In genomic region chr6:83511901-83512681, GRCh38 we compare ENCODE assay signal across 9 cellular contexts. TPM values are rescaled to one million over a fixed set of nuclear protein-coding genes. Genes with fewer than 3 reads are reported as not detected.
A peak's percentile ranks its signal among the peaks of the same experiment; 100 is the strongest.
DNase-seq lines count a peak whose midpoint lies in the region; ATAC-seq and TF ChIP-seq lines count a peak whose summit lies in the region.
"Had no signal": no experiment of that assay in that cellular context is flagged by ENCODE, and none has a peak within 500 bp of the region (broad histone marks: within the 10 kb centered on the region; RNA-seq: fewer than 3 reads in every experiment).

PRSS35 (plus strand) TSS chr6:83512534; CDS start chr6:83523442, 10,908 bp downstream.

- H3K36me3 ChIP-seq in CD8-positive, alpha-beta T cell (ENCODE audit: insufficient read depth, low read length) = no peaks in the 10 kb centered on the region
- no peaks in the 10 kb centered on the region for H3K36me3 ChIP-seq in neuron (ENCODE audit: insufficient read depth, low read length)

- H2AFZ ChIP-seq in neuron (ENCODE audit: low read depth, low read length) = peak within 1 kb of the TSS; percentile 52

- H3K4me1 Mint-ChIP-seq in CD8-positive, alpha-beta T cell (ENCODE audit: low read depth) = peaks cover 11% of the 10 kb centered on the region

- ATAC-seq in CD8-positive, alpha-beta T cell = peak; percentile 34
- ATAC-seq in GM19397 (IDR thresholded peaks at IDR 0.05; ENCODE audit: unreplicated experiment) (peak; percentile 55), HG03135 (IDR thresholded peaks at IDR 0.05; ENCODE audit: unreplicated experiment) (no peak), HG03457 (IDR thresholded peaks at IDR 0.05; ENCODE audit: unreplicated experiment) (no peak)

- H3K9me3 Mint-ChIP-seq in CD8-positive, alpha-beta T cell = no peaks in the 10 kb centered on the region
- H3K9me3 Mint-ChIP-seq: T-helper 1 cell treated with Interleukin-12 subunit alpha and Interleukin-12 subunit beta and Interleukin-4 antibody, amounts not matched to agents 30 μg/mL and 1 μg/mL, for 36 hours had no signal

- no peaks in the 10 kb centered on the region for H3K4me1 ChIP-seq in CD8-positive, alpha-beta T cell (ENCODE audit: insufficient read depth, low read length)
- peaks cover 20% of the 10 kb centered on the region for H3K4me1 ChIP-seq in neuron (ENCODE audit: insufficient read depth, low read length)

- H3K9me3 ChIP-seq in CD8-positive, alpha-beta T cell (ENCODE audit: low read length) = no peaks in the 10 kb centered on the region
- H3K9me3 ChIP-seq in neuron (ENCODE audit: low read length) = no peaks in the 10 kb centered on the region

- peak within 1 kb of the TSS; percentile 69 for H3K4me3 Mint-ChIP-seq in CD8-positive, alpha-beta T cell
- H3K4me3 Mint-ChIP-seq: T-helper 1 cell treated with Interleukin-12 subunit alpha and Interleukin-12 subunit beta and Interleukin-4 antibody, amounts not matched to agents 30 μg/mL and 1 μg/mL, for 36 hours had no signal

- H3K27me3 Mint-ChIP-seq in CD8-positive, alpha-beta T cell (ENCODE audit: low read depth) = peaks cover 31% of the 10 kb centered on the region

- POLR2A ChIA-PET in CD8-positive, alpha-beta T cell (lab: Charles Lee) = no interaction called here

- no peaks in the 10 kb centered on the region for H3K36me3 Mint-ChIP-seq in CD8-positive, alpha-beta T cell

- intact Hi-C loops in CD8-positive, alpha-beta T cell (cut with DNase I, micrococcal nuclease) = loop anchor here in 1 of 2 experiments (10.0 kb wide), 1 partner anchor 1237 kb away; no protein-coding TSS in a partner anchor

- CTCF ChIA-PET in CD8-positive, alpha-beta T cell (lab: Charles Lee) = interaction anchor here (0.8 to 4.0 kb wide), 3 partner anchors 24 to 290 kb away, joined by 3 to 40 read pairs (median 3); no protein-coding TSS in a partner anchor

- peak in 3 of 7 experiments; percentile 1 to 23 (median 10) for DNase-seq in CD8-positive, alpha-beta T cell
- DNase-seq in NCI-H1105 treated with DMSO at 0.1 percent for 48 hours (lab: John Stamatoyannopoulos, UW) = peak; percentile 58
- DNase-seq in activated CD8-positive, alpha-beta memory T cell treated with anti-CD3 and anti-CD28 coated beads, Interleukin-2, amount 50 U/mL, for 48 hours = peak; percentile 56
- peak; percentile 24 for DNase-seq in foreskin melanocyte

- no peak within 1 kb of the TSS for H3K27ac Mint-ChIP-seq in CD8-positive, alpha-beta T cell
- H3K27ac Mint-ChIP-seq: T-helper 1 cell treated with Interleukin-12 subunit alpha and Interleukin-12 subunit beta and Interleukin-4 antibody, amounts not matched to agents 30 μg/mL and 1 μg/mL, for 36 hours had no signal

- H3K27me3 ChIP-seq in CD8-positive, alpha-beta T cell (ENCODE audit: insufficient read depth, low read length) = no peaks in the 10 kb centered on the region
- no peaks in the 10 kb centered on the region for H3K27me3 ChIP-seq in neuron (ENCODE audit: insufficient read depth, low read length)

- no peak within 1 kb of the TSS for H3K27ac ChIP-seq in CD8-positive, alpha-beta T cell (ENCODE audit: low read depth, low read length)

- no peak for TF ChIP-seq CTCF in CD8-positive, alpha-beta T cell (IDR thresholded peaks at IDR 0.05)

- no peak within 1 kb of the TSS for H3K4me3 ChIP-seq in CD8-positive, alpha-beta T cell (ENCODE audit: low read depth, low read length)
- H3K4me3 ChIP-seq in neuron (ENCODE audit: low read length) = peak within 1 kb of the TSS; percentile 41

RNA-seq across cellular contexts. Expression of gene PRSS35, which starts in this region (rescaled TPM):
- total RNA-seq in CD8-positive, alpha-beta T cell = under 1 TPM; 0.31 to 0.33 TPM

Comparison
In these comparisons a context has a peak if more than half of its experiments do, and no peak if none do; other contexts are left out.
1. Peak in ATAC-seq in CD8-positive, alpha-beta T cell; RNA of the gene not detected or under 1 TPM.